8 cellular contexts compared by ENCODE assay signal in the genomic region with DNA sequence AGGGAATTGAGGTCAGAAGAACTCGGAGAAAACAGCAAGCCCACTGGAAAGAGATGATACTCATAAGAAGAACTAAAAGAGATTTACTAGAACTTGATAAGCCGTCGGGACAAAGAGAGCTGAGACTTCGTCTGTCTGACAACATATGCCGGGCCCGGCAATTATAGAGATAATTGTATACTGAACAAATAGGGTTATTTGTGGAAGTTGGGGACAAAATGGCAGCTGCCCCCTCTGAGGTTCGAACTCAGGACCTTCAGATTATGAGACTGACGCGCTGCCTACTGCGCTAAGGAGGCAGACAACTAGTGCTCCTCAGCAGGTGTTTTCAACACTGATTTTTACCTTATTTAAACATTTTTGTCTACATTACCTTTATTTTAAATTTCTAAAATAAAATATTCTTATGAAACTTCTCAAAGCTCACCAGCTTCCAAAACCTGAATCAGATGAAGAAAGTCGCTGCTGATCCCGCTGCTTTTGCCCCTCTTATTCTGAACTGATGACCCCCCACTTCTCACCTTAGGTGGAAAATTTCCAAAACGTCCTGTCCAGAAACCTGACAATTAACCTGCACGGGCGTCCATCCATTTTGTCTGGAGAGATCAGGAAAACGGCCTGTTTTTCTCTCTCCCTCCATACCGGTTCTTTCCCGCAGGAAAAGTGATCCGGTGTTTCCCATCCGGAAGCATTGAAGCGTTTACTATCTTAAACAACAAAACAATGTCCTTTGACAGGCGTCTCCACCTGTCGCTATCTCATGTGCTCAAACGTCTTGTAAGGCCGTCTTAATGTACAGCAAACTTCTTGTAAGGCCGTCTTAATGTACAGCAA. TPM values are rescaled to one million over a fixed set of nuclear protein-coding genes. Genes with fewer than 3 reads are reported as not detected.
DNase-seq lines count a peak whose midpoint lies in the region; ATAC-seq lines count a peak whose summit lies in the region.

No MANE protein-coding gene starts in this region.

- peak overlapping the region; percentile 34 for H3K27ac ChIP-seq in mesenchymal stem cell (ENCODE audit: low read length, poor library complexity, severe bottlenecking)

- peak overlapping the region; percentile 79 for H3K4me2 ChIP-seq in mesenchymal stem cell (ENCODE audit: low read length, poor library complexity, severe bottlenecking)

- peak; percentile 69 for ATAC-seq in HG02610 (IDR thresholded peaks at IDR 0.05; ENCODE audit: unreplicated experiment)

- H3K27me3 ChIP-seq in mesenchymal stem cell (ENCODE audit: control insufficient read depth in 1 of 2, insufficient read depth in 1 of 2, low read length in 2 of 2): peaks cover 0 to 7% of the 10 kb centered on the region in 2 experiments

- no peaks in the 10 kb centered on the region for H3K79me1 ChIP-seq in mesenchymal stem cell (replicated peaks; ENCODE audit: low read length, poor library complexity, severe bottlenecking)

- H2BK12ac ChIP-seq in mesenchymal stem cell (ENCODE audit: low read length in 2 of 2): no peak overlapping the region

- H4K91ac ChIP-seq in mesenchymal stem cell (ENCODE audit: low read length): no peak overlapping the region

- no peak overlapping the region for H2BK15ac ChIP-seq in mesenchymal stem cell (ENCODE audit: low read depth, poor library complexity, severe bottlenecking)

- H3K36me3 ChIP-seq in mesenchymal stem cell (ENCODE audit: control insufficient read depth in 1 of 2, insufficient read depth in 2 of 2, low read depth in 1 of 2, low read length in 2 of 2): no peaks in the 10 kb centered on the region

- 8% methylated on average over 26 of the region's 26 CpGs for WGBS in mesenchymal stem cell

- H3K4ac ChIP-seq in mesenchymal stem cell (ENCODE audit: low read depth in 1 of 2, low read length in 2 of 2): no peak overlapping the region

- no peak overlapping the region for H4K8ac ChIP-seq in mesenchymal stem cell (ENCODE audit: low read length)

- DNase-seq in DMS114 treated with DMSO at 0.1 percent for 48 hours (lab: John Stamatoyannopoulos, UW; ENCODE audit: unreplicated experiment): peak; percentile 73
- DNase-seq in NCI-H345 treated with DMSO at 0.1 percent for 48 hours (lab: John Stamatoyannopoulos, UW; ENCODE audit: unreplicated experiment): peak; percentile 37
- DNase-seq in activated CD4-positive, alpha-beta T cell treated with anti-CD3 and anti-CD28 coated beads for 48 hours: peak; percentile 80
- peak; percentile 68 for DNase-seq in ecto neural progenitor cell (ENCODE audit: low spot score)
- peak; percentile 69 for DNase-seq in mesenchymal stem cell
- peak; percentile 82 for DNase-seq in stimulated activated CD8-positive, alpha-beta memory T cell treated with anti-CD3 and anti-CD28 coated beads, Interleukin-4, amount 100 ng/mL, for 48 hours
- no peak for DNase-seq in GOT3 (lab: John Stamatoyannopoulos, UW)

- H3K23ac ChIP-seq in mesenchymal stem cell (ENCODE audit: low read length in 2 of 2): no peak overlapping the region

- no peaks in the 10 kb centered on the region for H3K9me3 ChIP-seq in mesenchymal stem cell (ENCODE audit: control insufficient read depth, low read length)

- no peak overlapping the region for H2BK120ac ChIP-seq in mesenchymal stem cell (ENCODE audit: low read depth, low read length)

- H3K9ac ChIP-seq in mesenchymal stem cell (ENCODE audit: low read length): peak overlapping the region; percentile 73

- peak overlapping the region; percentile 23 for H2AFZ ChIP-seq in mesenchymal stem cell (ENCODE audit: low read depth, low read length)

- H3K14ac ChIP-seq in mesenchymal stem cell (ENCODE audit: low read length in 2 of 2): no peak overlapping the region

- no peak overlapping the region for H3K18ac ChIP-seq in mesenchymal stem cell (ENCODE audit: low read depth in 1 of 2, low read length in 2 of 2)

- peak overlapping the region in 1 of 2 experiments; percentile 81 for H3K4me3 ChIP-seq in mesenchymal stem cell (ENCODE audit: insufficient read depth in 1 of 2, low read depth in 1 of 2, low read length in 2 of 2)

- H2AK5ac ChIP-seq in mesenchymal stem cell (ENCODE audit: low read length, severe bottlenecking): no peak overlapping the region

- H2BK5ac ChIP-seq in mesenchymal stem cell (ENCODE audit: low read depth, low read length, poor library complexity, severe bottlenecking): no peak overlapping the region

- H3K4me1 ChIP-seq in mesenchymal stem cell (ENCODE audit: control insufficient read depth, insufficient read depth, low read depth, low read length): no peaks in the 10 kb centered on the region

RNA-seq across cellular contexts. Expression of gene TRIM27, which starts 29.5 kb away (rescaled TPM):
- 31.0 TPM for polyA plus RNA-seq in mesenchymal stem cell (2013, experiment 1 of 2)
- 31.4 TPM for polyA plus RNA-seq in mesenchymal stem cell (2013, experiment 2 of 2)

RNA-seq across cellular contexts. Expression of gene ZNF311, which starts 51.9 kb away (rescaled TPM):
- 0.10 TPM for polyA plus RNA-seq in mesenchymal stem cell (2013, experiment 1 of 2)
- 0.21 TPM for polyA plus RNA-seq in mesenchymal stem cell (2013, experiment 2 of 2)
